ENCODE assay signal across 1 cellular context in the genomic region with DNA sequence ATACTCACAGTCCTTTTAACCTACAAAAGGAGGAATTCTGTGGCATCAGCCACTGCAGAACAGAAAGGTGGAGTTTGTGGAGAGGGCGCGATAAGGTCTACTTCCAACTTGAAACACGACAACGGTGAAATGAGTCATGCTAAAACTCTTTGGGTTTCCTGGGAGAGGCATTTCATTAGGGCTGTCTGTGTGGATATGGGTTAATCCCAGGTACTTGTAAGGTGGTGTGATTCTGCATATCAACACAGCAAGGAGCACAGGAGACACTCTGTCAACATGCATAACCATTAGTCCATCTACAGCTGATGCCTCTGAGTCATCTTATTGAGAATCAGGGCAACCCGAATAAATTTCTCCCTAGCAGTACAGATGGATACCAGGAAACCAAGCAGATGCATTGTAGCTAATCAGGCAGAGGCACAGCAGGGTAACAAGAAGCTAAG.
TF ChIP-seq lines count a peak whose summit lies in the region.

No MANE protein-coding gene starts in this region.

TF ChIP-seq in H1, 55 proteins besides CTCF, POLR2A, EP300 and RAD21:
- TF ChIP-seq GTF2F1 (IDR thresholded peaks at IDR 0.05; ENCODE audit: borderline replicate concordance, low read depth, low read length): no peak
- TF ChIP-seq, protein P1, sequence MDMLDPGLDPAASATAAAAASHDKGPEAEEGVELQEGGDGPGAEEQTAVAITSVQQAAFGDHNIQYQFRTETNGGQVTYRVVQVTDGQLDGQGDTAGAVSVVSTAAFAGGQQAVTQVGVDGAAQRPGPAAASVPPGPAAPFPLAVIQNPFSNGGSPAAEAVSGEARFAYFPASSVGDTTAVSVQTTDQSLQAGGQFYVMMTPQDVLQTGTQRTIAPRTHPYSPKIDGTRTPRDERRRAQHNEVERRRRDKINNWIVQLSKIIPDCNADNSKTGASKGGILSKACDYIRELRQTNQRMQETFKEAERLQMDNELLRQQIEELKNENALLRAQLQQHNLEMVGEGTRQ (IDR thresholded peaks at IDR 0.05; ENCODE audit: low read length): no peak
- no peak for TF ChIP-seq FOSL1 (IDR thresholded peaks at IDR 0.05; ENCODE audit: insufficient read depth, low read depth, low read length)
- TF ChIP-seq TBP (IDR thresholded peaks at IDR 0.05; ENCODE audit: low read depth, low read length): no peak
- no peak for TF ChIP-seq MAFK (IDR thresholded peaks at IDR 0.05; ENCODE audit: low read depth, low read length)
- no peak for TF ChIP-seq RBBP5 (IDR thresholded peaks at IDR 0.05; ENCODE audit: borderline replicate concordance, low read depth, low read length)
- TF ChIP-seq, protein P2, sequence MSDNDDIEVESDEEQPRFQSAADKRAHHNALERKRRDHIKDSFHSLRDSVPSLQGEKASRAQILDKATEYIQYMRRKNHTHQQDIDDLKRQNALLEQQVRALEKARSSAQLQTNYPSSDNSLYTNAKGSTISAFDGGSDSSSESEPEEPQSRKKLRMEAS (IDR thresholded peaks at IDR 0.05): no peak
- TF ChIP-seq, protein P3, sequence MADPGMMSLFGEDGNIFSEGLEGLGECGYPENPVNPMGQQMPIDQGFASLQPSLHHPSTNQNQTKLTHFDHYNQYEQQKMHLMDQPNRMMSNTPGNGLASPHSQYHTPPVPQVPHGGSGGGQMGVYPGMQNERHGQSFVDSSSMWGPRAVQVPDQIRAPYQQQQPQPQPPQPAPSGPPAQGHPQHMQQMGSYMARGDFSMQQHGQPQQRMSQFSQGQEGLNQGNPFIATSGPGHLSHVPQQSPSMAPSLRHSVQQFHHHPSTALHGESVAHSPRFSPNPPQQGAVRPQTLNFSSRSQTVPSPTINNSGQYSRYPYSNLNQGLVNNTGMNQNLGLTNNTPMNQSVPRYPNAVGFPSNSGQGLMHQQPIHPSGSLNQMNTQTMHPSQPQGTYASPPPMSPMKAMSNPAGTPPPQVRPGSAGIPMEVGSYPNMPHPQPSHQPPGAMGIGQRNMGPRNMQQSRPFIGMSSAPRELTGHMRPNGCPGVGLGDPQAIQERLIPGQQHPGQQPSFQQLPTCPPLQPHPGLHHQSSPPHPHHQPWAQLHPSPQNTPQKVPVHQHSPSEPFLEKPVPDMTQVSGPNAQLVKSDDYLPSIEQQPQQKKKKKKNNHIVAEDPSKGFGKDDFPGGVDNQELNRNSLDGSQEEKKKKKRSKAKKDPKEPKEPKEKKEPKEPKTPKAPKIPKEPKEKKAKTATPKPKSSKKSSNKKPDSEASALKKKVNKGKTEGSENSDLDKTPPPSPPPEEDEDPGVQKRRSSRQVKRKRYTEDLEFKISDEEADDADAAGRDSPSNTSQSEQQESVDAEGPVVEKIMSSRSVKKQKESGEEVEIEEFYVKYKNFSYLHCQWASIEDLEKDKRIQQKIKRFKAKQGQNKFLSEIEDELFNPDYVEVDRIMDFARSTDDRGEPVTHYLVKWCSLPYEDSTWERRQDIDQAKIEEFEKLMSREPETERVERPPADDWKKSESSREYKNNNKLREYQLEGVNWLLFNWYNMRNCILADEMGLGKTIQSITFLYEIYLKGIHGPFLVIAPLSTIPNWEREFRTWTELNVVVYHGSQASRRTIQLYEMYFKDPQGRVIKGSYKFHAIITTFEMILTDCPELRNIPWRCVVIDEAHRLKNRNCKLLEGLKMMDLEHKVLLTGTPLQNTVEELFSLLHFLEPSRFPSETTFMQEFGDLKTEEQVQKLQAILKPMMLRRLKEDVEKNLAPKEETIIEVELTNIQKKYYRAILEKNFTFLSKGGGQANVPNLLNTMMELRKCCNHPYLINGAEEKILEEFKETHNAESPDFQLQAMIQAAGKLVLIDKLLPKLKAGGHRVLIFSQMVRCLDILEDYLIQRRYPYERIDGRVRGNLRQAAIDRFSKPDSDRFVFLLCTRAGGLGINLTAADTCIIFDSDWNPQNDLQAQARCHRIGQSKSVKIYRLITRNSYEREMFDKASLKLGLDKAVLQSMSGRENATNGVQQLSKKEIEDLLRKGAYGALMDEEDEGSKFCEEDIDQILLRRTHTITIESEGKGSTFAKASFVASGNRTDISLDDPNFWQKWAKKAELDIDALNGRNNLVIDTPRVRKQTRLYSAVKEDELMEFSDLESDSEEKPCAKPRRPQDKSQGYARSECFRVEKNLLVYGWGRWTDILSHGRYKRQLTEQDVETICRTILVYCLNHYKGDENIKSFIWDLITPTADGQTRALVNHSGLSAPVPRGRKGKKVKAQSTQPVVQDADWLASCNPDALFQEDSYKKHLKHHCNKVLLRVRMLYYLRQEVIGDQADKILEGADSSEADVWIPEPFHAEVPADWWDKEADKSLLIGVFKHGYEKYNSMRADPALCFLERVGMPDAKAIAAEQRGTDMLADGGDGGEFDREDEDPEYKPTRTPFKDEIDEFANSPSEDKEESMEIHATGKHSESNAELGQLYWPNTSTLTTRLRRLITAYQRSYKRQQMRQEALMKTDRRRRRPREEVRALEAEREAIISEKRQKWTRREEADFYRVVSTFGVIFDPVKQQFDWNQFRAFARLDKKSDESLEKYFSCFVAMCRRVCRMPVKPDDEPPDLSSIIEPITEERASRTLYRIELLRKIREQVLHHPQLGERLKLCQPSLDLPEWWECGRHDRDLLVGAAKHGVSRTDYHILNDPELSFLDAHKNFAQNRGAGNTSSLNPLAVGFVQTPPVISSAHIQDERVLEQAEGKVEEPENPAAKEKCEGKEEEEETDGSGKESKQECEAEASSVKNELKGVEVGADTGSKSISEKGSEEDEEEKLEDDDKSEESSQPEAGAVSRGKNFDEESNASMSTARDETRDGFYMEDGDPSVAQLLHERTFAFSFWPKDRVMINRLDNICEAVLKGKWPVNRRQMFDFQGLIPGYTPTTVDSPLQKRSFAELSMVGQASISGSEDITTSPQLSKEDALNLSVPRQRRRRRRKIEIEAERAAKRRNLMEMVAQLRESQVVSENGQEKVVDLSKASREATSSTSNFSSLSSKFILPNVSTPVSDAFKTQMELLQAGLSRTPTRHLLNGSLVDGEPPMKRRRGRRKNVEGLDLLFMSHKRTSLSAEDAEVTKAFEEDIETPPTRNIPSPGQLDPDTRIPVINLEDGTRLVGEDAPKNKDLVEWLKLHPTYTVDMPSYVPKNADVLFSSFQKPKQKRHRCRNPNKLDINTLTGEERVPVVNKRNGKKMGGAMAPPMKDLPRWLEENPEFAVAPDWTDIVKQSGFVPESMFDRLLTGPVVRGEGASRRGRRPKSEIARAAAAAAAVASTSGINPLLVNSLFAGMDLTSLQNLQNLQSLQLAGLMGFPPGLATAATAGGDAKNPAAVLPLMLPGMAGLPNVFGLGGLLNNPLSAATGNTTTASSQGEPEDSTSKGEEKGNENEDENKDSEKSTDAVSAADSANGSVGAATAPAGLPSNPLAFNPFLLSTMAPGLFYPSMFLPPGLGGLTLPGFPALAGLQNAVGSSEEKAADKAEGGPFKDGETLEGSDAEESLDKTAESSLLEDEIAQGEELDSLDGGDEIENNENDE (IDR thresholded peaks at IDR 0.05; ENCODE audit: insufficient replicate concordance, low read length): no peak
- no peak for TF ChIP-seq SP1 (IDR thresholded peaks at IDR 0.05; ENCODE audit: low read depth, low read length)
- TF ChIP-seq SRF (IDR thresholded peaks at IDR 0.05; ENCODE audit: low read depth, low read length): no peak
- no peak for TF ChIP-seq SP4 (IDR thresholded peaks at IDR 0.05; ENCODE audit: low read length)
- TF ChIP-seq RFX5 (IDR thresholded peaks at IDR 0.05; ENCODE audit: borderline replicate concordance, low read depth, low read length): no peak
TF ChIP-seq in H1: peak in this region for 0.
